ENCODE assay signal across 34 cellular contexts in the genomic region with DNA sequence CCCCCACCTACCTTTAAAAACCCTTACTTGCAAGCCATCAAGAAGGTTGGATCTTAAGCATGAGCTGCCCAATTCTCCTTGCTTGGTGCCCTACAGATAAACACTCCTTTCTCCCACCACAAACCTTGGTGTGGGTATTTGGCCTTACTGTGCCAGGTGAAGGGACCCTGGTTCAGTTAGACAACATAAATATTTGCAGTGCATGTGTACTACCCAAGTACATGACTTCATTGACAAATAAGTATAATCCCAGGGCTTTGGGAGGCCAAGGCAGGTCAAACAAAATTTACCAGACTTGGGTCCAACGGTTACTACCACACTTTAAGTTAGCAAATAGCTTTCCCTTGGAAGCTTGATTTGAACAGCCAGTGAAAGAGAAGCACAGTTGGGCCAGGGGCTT.
"Had no signal": no experiment of that assay in that cellular context is flagged by ENCODE, and none has a peak within 500 bp of the region (broad histone marks: within the 10 kb centered on the region; RNA-seq: fewer than 3 reads in every experiment).

No MANE protein-coding gene starts in this region.

- H3K9me3 ChIP-seq: MG63 had no signal

- H3K4me3 ChIP-seq: MG63 had no signal

- H3K27me3 ChIP-seq: MG63 had no signal

- DNase-seq: Karpas-422, Kasumi-1, MG63, MM.1S, MV-4-11, NCI-H1048, NCI-H1092, NCI-H1092 treated with DMSO at 0.1 percent for 48 hours, NCI-H1105, NCI-H1105 treated with DMSO at 0.1 percent for 48 hours, NCI-H1417, NCI-H1417 treated with DMSO at 0.1 percent for 48 hours, NCI-H1436, NCI-H1436 treated with DMSO at 0.1 percent for 48 hours, NCI-H146, NCI-H1694, NCI-H1694 treated with DMSO at 0.1 percent for 48 hours, NCI-H187, NCI-H187 treated with DMSO at 0.1 percent for 48 hours, NCI-H1930, NCI-H2029, NCI-H2029 treated with DMSO at 0.1 percent for 48 hours, NCI-H2081, NCI-H2081 treated with DMSO at 0.1 percent for 48 hours, NCI-H2107, NCI-H2171, NCI-H2171 treated with DMSO at 0.1 percent for 48 hours, NCI-H2227 treated with DMSO at 0.1 percent for 48 hours, NCI-H226, NCI-H345, NCI-H446, NCI-H446 treated with DMSO at 0.1 percent for 48 hours, NCI-H510A, NCI-H510A treated with DMSO at 0.1 percent for 48 hours had no signal

- H3K36me3 ChIP-seq: MG63 had no signal
